37 cellular contexts compared by ENCODE assay signal in genomic region chr10:25297466-25297865, GRCh38.
"Had no signal": no experiment of that assay in that cellular context is flagged by ENCODE, and none has a peak within 500 bp of the region (broad histone marks: within the 10 kb centered on the region; RNA-seq: fewer than 3 reads in every experiment).

No MANE protein-coding gene starts in this region.

- DNase-seq: activated CD4-positive, alpha-beta T cell treated with anti-CD3 and anti-CD28 coated beads for 1 hour; activated CD4-positive, alpha-beta T cell treated with anti-CD3 and anti-CD28 coated beads for 36 hours; activated CD4-positive, alpha-beta T cell treated with anti-CD3 and anti-CD28 coated beads for 48 hours; activated CD4-positive, alpha-beta T cell treated with anti-CD3 and anti-CD28 coated beads, Interleukin-2, amount 10 ng/mL, durations not matched to agents 7 days and 5 days; activated CD4-positive, alpha-beta T cell treated with anti-CD3 and anti-CD28 coated beads, Interleukin-2, amount 50 U/mL, for 48 hours; activated CD4-positive, CD25-positive, alpha-beta regulatory T cell; activated CD8-positive, alpha-beta memory T cell treated with anti-CD3 and anti-CD28 coated beads, Interleukin-2, amount 50 U/mL, for 4 hours; activated CD8-positive, alpha-beta T cell treated with anti-CD3 and anti-CD28 coated beads for 36 hours; activated effector memory CD4-positive, alpha-beta T cell treated with anti-CD3 and anti-CD28 coated beads, Interleukin-2, amount 50 U/mL, for 16 hours; activated gamma-delta T cell treated with Interleukin-2 at 50 U/mL for 16 hours; activated naive CD4-positive, alpha-beta T cell; activated naive CD4-positive, alpha-beta T cell treated with anti-CD3 and anti-CD28 coated beads for 36 hours; activated naive CD4-positive, alpha-beta T cell treated with anti-CD3 and anti-CD28 coated beads, Interleukin-2, amount 50 U/mL, for 16 hours; activated naive CD8-positive, alpha-beta T cell treated with anti-CD3 and anti-CD28 coated beads for 36 hours; activated T-cell treated with anti-CD3 and anti-CD28 coated beads for 4 hours; activated T-cell treated with anti-CD3 and anti-CD28 coated beads, Interleukin-2, amount 50 U/mL, for 1 hour; activated T-cell treated with anti-CD3 and anti-CD28 coated beads, Interleukin-2, amount 50 U/mL, for 4 hours; activated T-cell treated with anti-CD3 and anti-CD28 coated beads, Interleukin-2, amount 50 U/mL, for 72 hours; adrenal gland; amniotic stem cell; aorta; body of pancreas; brain microvascular endothelial cell; central memory CD4-positive, alpha-beta T cell; T-helper 1 cell; T-helper 9 cell; WERI-Rb-1 had no signal

- H3K27me3 ChIP-seq: adrenal gland, body of pancreas, brain microvascular endothelial cell, breast epithelium had no signal

- H3K4me3 ChIP-seq: adrenal gland, body of pancreas, breast epithelium had no signal

- FAIRE-seq: astrocyte, TTC549 had no signal

- H3K27ac Mint-ChIP-seq: activated CD4-positive, alpha-beta T cell treated with anti-CD3 and anti-CD28 coated beads for 36 hours; activated CD4-positive, alpha-beta T cell treated with anti-CD3 and anti-CD28 coated beads, Interleukin-2, amount 10 ng/mL, durations not matched to agents 7 days and 5 days; activated CD8-positive, alpha-beta T cell treated with anti-CD3 and anti-CD28 coated beads for 36 hours; activated naive CD4-positive, alpha-beta T cell treated with anti-CD3 and anti-CD28 coated beads for 36 hours; activated naive CD4-positive, alpha-beta T cell treated with anti-CD3 and anti-CD28 coated beads, Interleukin-2, amount 50 U/mL, for 72 hours; activated naive CD8-positive, alpha-beta T cell treated with anti-CD3 and anti-CD28 coated beads for 36 hours; activated T-cell treated with anti-CD3 and anti-CD28 coated beads, Interleukin-2, amount 50 U/mL, for 72 hours; activated T-helper 1 cell treated with anti-CD3 and anti-CD28 coated beads, Interleukin-12 subunit alpha, Interleukin-12 subunit beta, Interleukin-2, Interleukin-4 antibody, amounts not matched to agents 30 ng/mL and 10 ng/mL and 1 ng/mL, durations not matched to agents 14 hours and 24 hours and 36 hours; activated T-helper 17 cell treated with anti-CD3 and anti-CD28 coated beads, Interleukin-2, amount 50 U/mL, for 72 hours; T-helper 1 cell treated with Interleukin-12 subunit alpha and Interleukin-12 subunit beta and Interleukin-4 antibody, amounts not matched to agents 30 μg/mL and 1 μg/mL, for 36 hours; T-helper 2 cell treated with Interferon-gamma antibody and Interleukin-4, amounts not matched to agents 5 μg/mL and 100 μg/mL, for 36 hours; WTC11 had no signal

- H3K4me1 Mint-ChIP-seq: activated CD4-positive, alpha-beta T cell treated with anti-CD3 and anti-CD28 coated beads for 36 hours; activated CD4-positive, alpha-beta T cell treated with anti-CD3 and anti-CD28 coated beads, Interleukin-2, amount 10 ng/mL, durations not matched to agents 7 days and 5 days; activated naive CD8-positive, alpha-beta T cell treated with anti-CD3 and anti-CD28 coated beads for 36 hours; activated T-helper 17 cell treated with anti-CD3 and anti-CD28 coated beads, Interleukin-2, amount 50 U/mL, for 72 hours had no signal

- H3K36me3 ChIP-seq: adrenal gland, brain microvascular endothelial cell, breast epithelium, WERI-Rb-1 had no signal

- H3K27ac ChIP-seq: adrenal gland, body of pancreas, brain microvascular endothelial cell, breast epithelium, WERI-Rb-1 had no signal

- H3K36me3 Mint-ChIP-seq: activated naive CD4-positive, alpha-beta T cell treated with anti-CD3 and anti-CD28 coated beads, Interleukin-2, amount 50 U/mL, for 72 hours; activated naive CD8-positive, alpha-beta T cell treated with anti-CD3 and anti-CD28 coated beads for 36 hours; WTC11 had no signal

- H3K9me3 Mint-ChIP-seq: activated CD4-positive, alpha-beta T cell treated with anti-CD3 and anti-CD28 coated beads, Interleukin-2, amount 10 ng/mL, durations not matched to agents 7 days and 5 days; activated CD8-positive, alpha-beta T cell treated with anti-CD3 and anti-CD28 coated beads for 36 hours; activated T-cell treated with anti-CD3 and anti-CD28 coated beads, Interleukin-2, amount 50 U/mL, for 4 hours; activated T-helper 1 cell treated with anti-CD3 and anti-CD28 coated beads, Interleukin-12 subunit alpha, Interleukin-12 subunit beta, Interleukin-2, Interleukin-4 antibody, amounts not matched to agents 30 ng/mL and 10 ng/mL and 1 ng/mL, durations not matched to agents 14 hours and 24 hours and 36 hours; T-helper 1 cell treated with Interleukin-12 subunit alpha and Interleukin-12 subunit beta and Interleukin-4 antibody, amounts not matched to agents 30 μg/mL and 1 μg/mL, for 36 hours; WTC11 had no signal

- H3K4me3 Mint-ChIP-seq: activated CD4-positive, alpha-beta T cell treated with anti-CD3 and anti-CD28 coated beads for 36 hours; activated CD4-positive, alpha-beta T cell treated with anti-CD3 and anti-CD28 coated beads, Interleukin-2, amount 10 ng/mL, durations not matched to agents 7 days and 5 days; activated CD8-positive, alpha-beta T cell treated with anti-CD3 and anti-CD28 coated beads for 36 hours; activated naive CD4-positive, alpha-beta T cell treated with anti-CD3 and anti-CD28 coated beads for 36 hours; activated naive CD8-positive, alpha-beta T cell treated with anti-CD3 and anti-CD28 coated beads for 36 hours; activated T-cell treated with anti-CD3 and anti-CD28 coated beads, Interleukin-2, amount 50 U/mL, for 4 hours; activated T-cell treated with anti-CD3 and anti-CD28 coated beads, Interleukin-2, amount 50 U/mL, for 72 hours; activated T-helper 1 cell treated with anti-CD3 and anti-CD28 coated beads, Interleukin-12 subunit alpha, Interleukin-12 subunit beta, Interleukin-2, Interleukin-4 antibody, amounts not matched to agents 30 ng/mL and 10 ng/mL and 1 ng/mL, durations not matched to agents 14 hours and 24 hours and 36 hours; activated T-helper 17 cell treated with anti-CD3 and anti-CD28 coated beads, Interleukin-2, amount 50 U/mL, for 72 hours; T-helper 1 cell treated with Interleukin-12 subunit alpha and Interleukin-12 subunit beta and Interleukin-4 antibody, amounts not matched to agents 30 μg/mL and 1 μg/mL, for 36 hours; T-helper 2 cell treated with Interferon-gamma antibody and Interleukin-4, amounts not matched to agents 5 μg/mL and 100 μg/mL, for 36 hours; WTC11 had no signal

- H3K9me3 ChIP-seq: adrenal gland, body of pancreas, breast epithelium had no signal

- H3K4me1 ChIP-seq: adrenal gland, body of pancreas, breast epithelium had no signal

- ATAC-seq: activated CD4-positive, alpha-beta T cell treated with anti-CD3 and anti-CD28 coated beads for 36 hours; activated CD4-positive, CD25-positive, alpha-beta regulatory T cell treated with anti-CD3 and anti-CD28 coated beads, Interleukin-2, amount 50 U/mL, for 24 hours; activated CD8-positive, alpha-beta T cell treated with anti-CD3 and anti-CD28 coated beads for 36 hours; activated naive CD4-positive, alpha-beta T cell treated with anti-CD3 and anti-CD28 coated beads, Interleukin-2, amount 50 U/mL, for 72 hours; activated T-cell treated with anti-CD3 and anti-CD28 coated beads, Interleukin-2, amount 50 U/mL, for 4 hours; activated T-cell treated with anti-CD3 and anti-CD28 coated beads, Interleukin-2, amount 50 U/mL, for 72 hours; activated T-helper 17 cell treated with anti-CD3 and anti-CD28 coated beads, Interleukin-2, amount 50 U/mL, for 72 hours; body of pancreas; WTC11 had no signal
